In the genomic region with DNA sequence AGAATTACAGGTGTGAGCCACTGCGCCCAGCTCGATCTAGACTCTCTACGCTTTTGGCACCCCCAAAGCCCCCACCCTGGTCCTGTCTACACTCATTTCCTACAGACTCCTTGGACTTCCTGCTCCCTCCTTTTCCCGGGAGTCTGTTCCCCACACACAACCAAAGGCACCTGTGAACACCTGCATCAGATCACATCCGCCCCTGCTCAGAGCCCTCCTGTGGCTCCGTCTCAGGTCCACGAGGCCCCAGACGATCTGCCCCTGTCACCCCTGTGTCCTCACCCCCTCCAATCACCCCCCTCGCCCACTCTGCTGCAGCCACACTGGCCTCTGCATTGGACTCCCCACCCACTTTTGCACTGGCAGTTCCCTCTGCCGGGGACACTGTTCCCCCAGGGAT, we compare ENCODE assay signal across 20 cellular contexts. TPM values are rescaled to one million over a fixed set of nuclear protein-coding genes. Genes with fewer than 3 reads are reported as not detected.
DNase-seq lines count a peak whose midpoint lies in the region; ATAC-seq and TF ChIP-seq lines count a peak whose summit lies in the region.
"Had no signal": no experiment of that assay in that cellular context is flagged by ENCODE, and none has a peak within 500 bp of the region (broad histone marks: within the 10 kb centered on the region; RNA-seq: fewer than 3 reads in every experiment).

No MANE protein-coding gene starts in this region.

- intact Hi-C loops in PC-9 (cut with micrococcal nuclease; ENCODE audit: unreplicated experiment), result loop anchor here (2.0 to 10.0 kb wide), 3 partner anchors 58 to 229 kb away; a partner anchor contains a TSS
- intact Hi-C loops in sigmoid colon (cut with DNase I), result no loop called here

- no CpG with 5 or more reads among the region's 10 CpGs for WGBS in neuronal stem cell (ENCODE audit: extremely low coverage in 2 of 2, insufficient read length in 2 of 2, insufficient replicate concordance in 1 of 2), 2 donors
- 76 to 84% methylated on average over 10 of the region's 10 CpGs for WGBS in sigmoid colon, 2 donors

- peaks cover 27% of the 10 kb centered on the region for H3F3A ChIP-seq in PC-9 (ENCODE audit: insufficient read depth, low read depth)

- H3K18ac ChIP-seq in neuronal stem cell (ENCODE audit: low read length), result peak overlapping the region; percentile 57

- no peaks in the 10 kb centered on the region for H3K9me2 ChIP-seq in PC-9 (ENCODE audit: insufficient read depth)

- H3K36me3 ChIP-seq in H7 (replicated peaks; ENCODE audit: control insufficient read depth, insufficient read depth, low read length) (no peaks in the 10 kb centered on the region), PC-9 (ENCODE audit: low read depth) (no peaks in the 10 kb centered on the region), neuronal stem cell (replicated peaks in 1 of 2; ENCODE audit: control insufficient read depth in 2 of 2, insufficient read depth in 2 of 2, low read length in 2 of 2) (no peaks in the 10 kb centered on the region), sigmoid colon (no peaks in the 10 kb centered on the region)
- H3K36me3 ChIP-seq: HAP-1 had no signal

- no peak for TF ChIP-seq POLR2A in sigmoid colon (IDR thresholded peaks at IDR 0.05)

- no peaks in the 10 kb centered on the region for H3K79me2 ChIP-seq in PC-9 (ENCODE audit: low read depth)

- H4K91ac ChIP-seq in neuronal stem cell (ENCODE audit: low read depth, low read length, poor library complexity), result no peak overlapping the region

- no peak for TF ChIP-seq CTCF in PC-9 (conservative IDR thresholded peaks at IDR 0.05)
- no peak for TF ChIP-seq CTCF in sigmoid colon (IDR thresholded peaks at IDR 0.05)

- no peak overlapping the region for H2BK120ac ChIP-seq in neuronal stem cell (ENCODE audit: low read depth, low read length)

- H3K14ac ChIP-seq in neuronal stem cell (ENCODE audit: low read length), result no peak overlapping the region

- peak overlapping the region; percentile 66 for H2BK5ac ChIP-seq in neuronal stem cell (ENCODE audit: low read length)

- H4K8ac ChIP-seq in neuronal stem cell (ENCODE audit: low read depth, low read length), result no peak overlapping the region

- H4K20me1 ChIP-seq in PC-9 (ENCODE audit: insufficient read depth), result no peaks in the 10 kb centered on the region

- no peaks in the 10 kb centered on the region for H3K9me3 ChIP-seq in PC-9 (ENCODE audit: insufficient read depth, low read depth)
- H3K9me3 ChIP-seq in neuronal stem cell (replicated peaks in 1 of 2; ENCODE audit: control insufficient read depth in 2 of 2, insufficient read depth in 1 of 2, low read depth in 1 of 2, low read length in 2 of 2), result no peaks in the 10 kb centered on the region
- no peaks in the 10 kb centered on the region for H3K9me3 ChIP-seq in sigmoid colon
- H3K9me3 ChIP-seq: Caco-2, HAP-1 had no signal

- no peak overlapping the region for H2AFZ ChIP-seq in PC-9
- no peak overlapping the region for H2AFZ ChIP-seq in neuronal stem cell (ENCODE audit: low read length)

- CTCF ChIA-PET in PC-9 (lab: Charles Lee), result interaction anchor here (0.7 kb wide), 1 partner anchor 188 kb away, joined by 5 read pairs; no protein-coding TSS in a partner anchor

- H2AK5ac ChIP-seq in neuronal stem cell (ENCODE audit: low read depth, low read length), result no peak overlapping the region

- H3K4me3 ChIP-seq in H7 (ENCODE audit: insufficient read depth, low read depth, low read length) (no peak overlapping the region), PC-9 (no peak overlapping the region), neuronal stem cell (ENCODE audit: low read length in 2 of 2) (no peak overlapping the region), sigmoid colon (no peak overlapping the region)
- H3K4me3 ChIP-seq: HAP-1 had no signal

- H3K23ac ChIP-seq in neuronal stem cell (ENCODE audit: low read depth, low read length, poor library complexity), result peak overlapping the region; percentile 20

- no peak overlapping the region for H2BK15ac ChIP-seq in neuronal stem cell (ENCODE audit: low read length)

- no peak overlapping the region for H3K4ac ChIP-seq in neuronal stem cell (ENCODE audit: low read length)

- H2BK12ac ChIP-seq in neuronal stem cell (ENCODE audit: low read length), result no peak overlapping the region

- no peaks in the 10 kb centered on the region for H3K79me1 ChIP-seq in neuronal stem cell (ENCODE audit: low read depth, low read length)

- peak overlapping the region; percentile 88 for H3K27ac ChIP-seq in PC-9
- no peak overlapping the region for H3K27ac ChIP-seq in neuronal stem cell (replicated peaks; ENCODE audit: low read length)
- H3K27ac ChIP-seq in temporal lobe (ENCODE audit: low read depth, low read length), result peak overlapping the region; percentile 27
- H3K27ac ChIP-seq in sigmoid colon, result no peak overlapping the region
- H3K27ac ChIP-seq: C4-2B had no signal

- DNase-seq in H7, result peak; percentile 16
- DNase-seq in PC-9, result no peak
- DNase-seq in neuronal stem cell (ENCODE audit: low spot score), result no peak
- no peak for DNase-seq in sigmoid colon
- no peak for DNase-seq in activated CD8-positive, alpha-beta memory T cell treated with anti-CD3 and anti-CD28 coated beads, Interleukin-2, amount 50 U/mL, for 4 hours
- DNase-seq: AML-193; Caco-2; CD4-positive, alpha-beta T cell; DMS153; DMS79; GDM1; HFFc6; KBM-7 had no signal

- no TSS peak for BruUV-seq in PC-9 (replicated peaks; lab: Mats Ljungman, UMichigan)

- POLR2A ChIA-PET in PC-9 (lab: Charles Lee; ENCODE audit: unreplicated experiment), result no interaction called here

- H3K9ac ChIP-seq in neuronal stem cell (ENCODE audit: low read depth, low read length, poor library complexity), result no peak overlapping the region

- ATAC-seq in HG02759 (IDR thresholded peaks at IDR 0.05; ENCODE audit: unreplicated experiment), result no peak
- ATAC-seq: HepG2 had no signal

- peak overlapping the region; percentile 64 for H3K4me2 ChIP-seq in PC-9
- H3K4me2 ChIP-seq in neuronal stem cell (ENCODE audit: insufficient read depth, low read length, poor library complexity, severe bottlenecking), result no peak overlapping the region

- no peak for TF ChIP-seq EP300 in sigmoid colon (IDR thresholded peaks at IDR 0.05)

- H3K4me1 ChIP-seq in PC-9 (replicated peaks; ENCODE audit: insufficient read depth) (peaks cover 23% of the 10 kb centered on the region), neuronal stem cell (ENCODE audit: control insufficient read depth in 2 of 2, insufficient read depth in 1 of 2, low read depth in 1 of 2, low read length in 2 of 2) (no peaks in the 10 kb centered on the region), sigmoid colon (no peaks in the 10 kb centered on the region)
- H3K4me1 ChIP-seq: Caco-2, HAP-1 had no signal

- H3K27me3 ChIP-seq in H7 (ENCODE audit: control insufficient read depth, insufficient read depth, low read length) (no peaks in the 10 kb centered on the region), PC-9 (ENCODE audit: insufficient read depth, low read depth) (no peaks in the 10 kb centered on the region), neuronal stem cell (ENCODE audit: control insufficient read depth in 3 of 3, insufficient read depth in 3 of 3, low read depth in 1 of 3, low read length in 3 of 3) (peaks cover 0 to 19% (median 0%) of the 10 kb centered on the region in 3 experiments), sigmoid colon (peaks cover 3 to 36% (median 18%) of the 10 kb centered on the region in 3 donors)

RNA-seq across cellular contexts. Expression of a gene that starts 12.4 kb away (rescaled TPM):
- total RNA-seq in H7 (2014; rRNA removed; shearing (Covaris generic)), result 14.0 and 15.6 TPM in 2 replicates
- 77.8 and 90.2 TPM in 2 replicates for total RNA-seq in PC-9 (2021)
- 102 TPM for polyA plus RNA-seq in neuronal stem cell (2013, experiment 1 of 2)
- 96.5 TPM for polyA plus RNA-seq in neuronal stem cell (2013, experiment 2 of 2)
- total RNA-seq in temporal lobe, result 2.7 TPM
- total RNA-seq in sigmoid colon, result 10 to 100 TPM in 2 of 4 donors, 1 to 10 TPM in 2; 6.2 to 27.1 (median 9.3) TPM
- polyA plus RNA-seq in sigmoid colon, result 10 to 100 TPM; 42.1 to 62.0 (median 45.0) TPM

RNA-seq across cellular contexts. Expression of a gene that starts 29.0 kb away (rescaled TPM):
- total RNA-seq in H7 (2014; rRNA removed; shearing (Covaris generic)), result 0.14 TPM in 1 of 2 replicates, not detected in the other
- total RNA-seq in PC-9 (2021) (3.8 and 5.4 TPM in 2 replicates), temporal lobe (not detected), sigmoid colon (not detected)
- polyA plus RNA-seq in neuronal stem cell (2013, experiment 1 of 2), result not detected
- not detected for polyA plus RNA-seq in neuronal stem cell (2013, experiment 2 of 2)
- not detected for polyA plus RNA-seq in sigmoid colon
- total RNA-seq: CD4-positive, alpha-beta T cell; HepG2; HFFc6 had no signal
- polyA plus RNA-seq: BJ, HepG2, IgD-negative memory B cell had no signal

Comparison
In these comparisons a context has a peak if more than half of its experiments do, and no peak if none do; other contexts are left out.
1. H3K27ac ChIP-seq: peak in PC-9 (single experiment) and temporal lobe (single experiment); none in neuronal stem cell (single experiment) and sigmoid colon (0 of 4).